8 cellular contexts compared by ENCODE assay signal in genomic region chr10:51892965-51893658, GRCh38.
DNase-seq lines count a peak whose midpoint lies in the region; ATAC-seq, FAIRE-seq and TF ChIP-seq lines count a peak whose summit lies in the region.

No MANE protein-coding gene starts in this region.

- intact Hi-C loops in colonic mucosa (cut with DNase I), result no loop called here

- H3K4me1 ChIP-seq in thoracic aorta (ENCODE audit: control insufficient read depth in 1 of 2, low read depth in 2 of 2), result peaks cover 39 to 61% of the 10 kb centered on the region in 2 donors
- H3K4me1 ChIP-seq in colonic mucosa, result no peaks in the 10 kb centered on the region

- DNase-seq in GM12864 (ENCODE audit: low read depth) (no peak), M059J (ENCODE audit: low read depth) (peak; percentile 20), bronchial epithelial cell (ENCODE audit: low read depth) (peak; percentile 37), thoracic aorta (ENCODE audit: low spot score) (no peak), islet precursor cell (no peak), epidermal melanocyte (ENCODE audit: insufficient read length, low spot score) (no peak), colonic mucosa (no peak)

- H3K9me3 ChIP-seq in thoracic aorta (no peaks in the 10 kb centered on the region), colonic mucosa (no peaks in the 10 kb centered on the region)

- peak overlapping the region; percentile 75 to 76 for H3K27ac ChIP-seq in thoracic aorta
- H3K27ac ChIP-seq in colonic mucosa, result no peak overlapping the region

- ATAC-seq in GM21619 (IDR thresholded peaks at IDR 0.05; ENCODE audit: unreplicated experiment) (peak; percentile 77), thoracic aorta (ENCODE audit: insufficient number of reproducible peaks, low FRiP score, low read depth) (no peak)

- H3K9ac ChIP-seq in colonic mucosa (ENCODE audit: low read depth in 2 of 2, low read length in 2 of 2), result no peak overlapping the region

- H3K4me3 ChIP-seq in GM12864 (ENCODE audit: low read depth, low read length) (no peak overlapping the region), bronchial epithelial cell (ENCODE audit: low read depth, low read length) (no peak overlapping the region), thoracic aorta (no peak overlapping the region), colonic mucosa (no peak overlapping the region)

- TF ChIP-seq CTCF in GM12864 (IDR thresholded peaks at IDR 0.05; ENCODE audit: low read depth, low read length, missing control alignments), result peak; percentile 54
- peak; percentile 43 for TF ChIP-seq CTCF in bronchial epithelial cell (IDR thresholded peaks at IDR 0.05; ENCODE audit: insufficient read depth, low read length, severe bottlenecking)
- TF ChIP-seq CTCF in thoracic aorta (IDR thresholded peaks at IDR 0.05), result no peak
- TF ChIP-seq CTCF in colonic mucosa (IDR thresholded peaks at IDR 0.05), result no peak

- H3K27me3 ChIP-seq in bronchial epithelial cell (ENCODE audit: control insufficient read depth, insufficient read depth, low read length), result no peaks in the 10 kb centered on the region
- no peaks in the 10 kb centered on the region for H3K27me3 ChIP-seq in thoracic aorta (replicated peaks; ENCODE audit: insufficient read depth)
- no peaks in the 10 kb centered on the region for H3K27me3 ChIP-seq in colonic mucosa

- H3K36me3 ChIP-seq in bronchial epithelial cell (ENCODE audit: control insufficient read depth, insufficient read depth, low read length) (no peaks in the 10 kb centered on the region), thoracic aorta (no peaks in the 10 kb centered on the region), colonic mucosa (no peaks in the 10 kb centered on the region)

- FAIRE-seq in bronchial epithelial cell (lab: Jason Lieb, UNC), result no peak

Comparison
In these comparisons a context has a peak if more than half of its experiments do, and no peak if none do; other contexts are left out.
1. DNase-seq: peak in M059J (single experiment) and bronchial epithelial cell (single experiment); none in GM12864 (single experiment), thoracic aorta (single experiment), islet precursor cell (single experiment), epidermal melanocyte (single experiment) and colonic mucosa (single experiment).
2. CTCF ChIP-seq: peak in GM12864 (single experiment) and bronchial epithelial cell (single experiment); none in thoracic aorta (single experiment) and colonic mucosa (single experiment).